ENCODE assay signal across 1 cellular context in the genomic region with DNA sequence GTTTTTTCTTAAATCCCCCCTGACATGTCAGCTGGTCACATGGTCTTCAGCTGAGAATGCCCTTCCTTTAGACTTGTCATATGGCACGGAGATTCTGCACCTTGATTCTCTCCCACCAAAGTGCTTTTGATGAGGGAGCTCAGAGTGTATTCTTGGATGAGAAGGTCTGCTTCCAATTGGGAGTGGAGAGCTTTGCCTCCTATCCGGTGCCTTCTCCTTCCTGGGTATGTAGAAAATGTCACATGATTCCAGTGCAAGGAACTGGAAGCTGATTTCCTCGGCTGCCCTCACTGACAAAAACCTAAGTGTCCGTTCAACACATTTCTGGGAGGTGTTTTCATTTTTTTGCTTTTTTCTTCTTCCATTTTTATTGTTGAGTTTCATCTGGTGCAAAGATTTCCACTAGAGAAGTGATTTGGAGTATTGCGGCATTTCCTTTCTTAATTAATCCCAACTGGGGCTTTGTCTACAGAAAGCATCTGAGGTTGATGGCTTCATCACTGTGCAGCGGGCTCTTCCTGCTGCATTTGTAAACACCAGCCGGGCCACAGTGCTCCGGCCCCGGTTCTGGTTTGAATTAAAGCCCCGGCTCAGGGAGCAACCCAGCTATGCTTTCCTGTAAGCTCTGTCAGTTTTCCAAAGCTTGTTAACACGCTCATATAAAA.
TF ChIP-seq lines count a peak whose summit lies in the region.

No MANE protein-coding gene starts in this region.

TF ChIP-seq in GM23338, 12 proteins besides CTCF, POLR2A, EP300 and RAD21 (continued from another document):
- no peak for TF ChIP-seq ZNF462 (CRISPR knock-in tag; IDR thresholded peaks at IDR 0.05)
- no peak for TF ChIP-seq EZH2phosphoT487 (IDR thresholded peaks at IDR 0.05; ENCODE audit: unreplicated experiment)
- TF ChIP-seq, protein P1, sequence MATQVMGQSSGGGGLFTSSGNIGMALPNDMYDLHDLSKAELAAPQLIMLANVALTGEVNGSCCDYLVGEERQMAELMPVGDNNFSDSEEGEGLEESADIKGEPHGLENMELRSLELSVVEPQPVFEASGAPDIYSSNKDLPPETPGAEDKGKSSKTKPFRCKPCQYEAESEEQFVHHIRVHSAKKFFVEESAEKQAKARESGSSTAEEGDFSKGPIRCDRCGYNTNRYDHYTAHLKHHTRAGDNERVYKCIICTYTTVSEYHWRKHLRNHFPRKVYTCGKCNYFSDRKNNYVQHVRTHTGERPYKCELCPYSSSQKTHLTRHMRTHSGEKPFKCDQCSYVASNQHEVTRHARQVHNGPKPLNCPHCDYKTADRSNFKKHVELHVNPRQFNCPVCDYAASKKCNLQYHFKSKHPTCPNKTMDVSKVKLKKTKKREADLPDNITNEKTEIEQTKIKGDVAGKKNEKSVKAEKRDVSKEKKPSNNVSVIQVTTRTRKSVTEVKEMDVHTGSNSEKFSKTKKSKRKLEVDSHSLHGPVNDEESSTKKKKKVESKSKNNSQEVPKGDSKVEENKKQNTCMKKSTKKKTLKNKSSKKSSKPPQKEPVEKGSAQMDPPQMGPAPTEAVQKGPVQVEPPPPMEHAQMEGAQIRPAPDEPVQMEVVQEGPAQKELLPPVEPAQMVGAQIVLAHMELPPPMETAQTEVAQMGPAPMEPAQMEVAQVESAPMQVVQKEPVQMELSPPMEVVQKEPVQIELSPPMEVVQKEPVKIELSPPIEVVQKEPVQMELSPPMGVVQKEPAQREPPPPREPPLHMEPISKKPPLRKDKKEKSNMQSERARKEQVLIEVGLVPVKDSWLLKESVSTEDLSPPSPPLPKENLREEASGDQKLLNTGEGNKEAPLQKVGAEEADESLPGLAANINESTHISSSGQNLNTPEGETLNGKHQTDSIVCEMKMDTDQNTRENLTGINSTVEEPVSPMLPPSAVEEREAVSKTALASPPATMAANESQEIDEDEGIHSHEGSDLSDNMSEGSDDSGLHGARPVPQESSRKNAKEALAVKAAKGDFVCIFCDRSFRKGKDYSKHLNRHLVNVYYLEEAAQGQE (IDR thresholded peaks at IDR 0.05; ENCODE audit: unreplicated experiment): no peak
- no peak for TF ChIP-seq CREB1 (CRISPR knock-in tag; IDR thresholded peaks at IDR 0.05; ENCODE audit: low read depth)
- no peak for TF ChIP-seq STAT1 (IDR thresholded peaks at IDR 0.05; ENCODE audit: unreplicated experiment)
- TF ChIP-seq POLR2AphosphoS5 (IDR thresholded peaks at IDR 0.05; ENCODE audit: low read depth): no peak
- no peak for TF ChIP-seq ETS1 (IDR thresholded peaks at IDR 0.05)
- TF ChIP-seq JUNB (IDR thresholded peaks at IDR 0.05; ENCODE audit: unreplicated experiment): no peak
TF ChIP-seq in GM23338: peak in this region for 0.
